18 cellular contexts compared by ENCODE assay signal in genomic region chr5:105034335-105034734, GRCh38.
"Had no signal": no experiment of that assay in that cellular context is flagged by ENCODE, and none has a peak within 500 bp of the region (broad histone marks: within the 10 kb centered on the region; RNA-seq: fewer than 3 reads in every experiment).

No MANE protein-coding gene starts in this region.

- H3K4me1 Mint-ChIP-seq: activated naive CD4-positive, alpha-beta T cell treated with anti-CD3 and anti-CD28 coated beads, Interleukin-2, amount 10 ng/mL, durations not matched to agents 7 days and 5 days; activated T-helper 17 cell treated with anti-CD3 and anti-CD28 coated beads, Interleukin-2, amount 50 U/mL, for 72 hours; nephron progenitor cell; stimulated activated naive CD8-positive, alpha-beta T cell treated with anti-CD3 and anti-CD28 coated beads, Interleukin-15, amount 100 ng/mL, for 72 hours; T-cell had no signal

- H3K4me3 ChIP-seq: colonic mucosa, gastrocnemius medialis, lower lobe of right lung, sigmoid colon, testis, upper lobe of left lung had no signal

- H3K27ac Mint-ChIP-seq: activated naive CD4-positive, alpha-beta T cell treated with anti-CD3 and anti-CD28 coated beads, Interleukin-2, amount 10 ng/mL, durations not matched to agents 7 days and 5 days; activated T-helper 17 cell treated with anti-CD3 and anti-CD28 coated beads, Interleukin-2, amount 50 U/mL, for 72 hours; mesothelial cell of epicardium; nephron progenitor cell; stimulated activated naive CD8-positive, alpha-beta T cell treated with anti-CD3 and anti-CD28 coated beads, Interleukin-15, amount 100 ng/mL, for 72 hours; T-cell had no signal

- H3K27me3 ChIP-seq: colonic mucosa, gastrocnemius medialis, sigmoid colon, testis, upper lobe of left lung had no signal

- ATAC-seq: activated T-helper 17 cell treated with anti-CD3 and anti-CD28 coated beads, Interleukin-2, amount 50 U/mL, for 72 hours; gastrocnemius medialis; lower lobe of right lung; stimulated activated naive CD8-positive, alpha-beta T cell treated with anti-CD3 and anti-CD28 coated beads, Interleukin-15, amount 100 ng/mL, for 72 hours; T-cell had no signal

- DNase-seq: activated CD4-positive, alpha-beta T cell treated with anti-CD3 and anti-CD28 coated beads, Interleukin-2, amount 50 U/mL, for 48 hours; activated naive CD4-positive, alpha-beta T cell treated with anti-CD3 and anti-CD28 coated beads, Interleukin-2, amount 10 ng/mL, durations not matched to agents 7 days and 5 days; effector CD4-positive, alpha-beta T cell; gastrocnemius medialis; lower lobe of right lung; nephron progenitor cell; occipital lobe; sigmoid colon; stimulated activated CD4-positive, alpha-beta T cell treated with anti-CD3 and anti-CD28 coated beads, Interleukin-1b, Interleukin-23, amount 100 ng/mL, for 48 hours; stimulated activated naive CD8-positive, alpha-beta T cell treated with anti-CD3 and anti-CD28 coated beads, Interleukin-15, amount 100 ng/mL, for 72 hours; T-cell; T1000; testis; upper lobe of left lung; WERI-Rb-1 had no signal

- H3K4me3 Mint-ChIP-seq: activated naive CD4-positive, alpha-beta T cell treated with anti-CD3 and anti-CD28 coated beads, Interleukin-2, amount 10 ng/mL, durations not matched to agents 7 days and 5 days; activated T-helper 17 cell treated with anti-CD3 and anti-CD28 coated beads, Interleukin-2, amount 50 U/mL, for 72 hours; mesothelial cell of epicardium; nephron progenitor cell; stimulated activated naive CD8-positive, alpha-beta T cell treated with anti-CD3 and anti-CD28 coated beads, Interleukin-15, amount 100 ng/mL, for 72 hours; T-cell had no signal

- H3K4me1 ChIP-seq: colonic mucosa, gastrocnemius medialis, lower lobe of right lung, sigmoid colon, testis, upper lobe of left lung had no signal

- H3K27me3 Mint-ChIP-seq: activated naive CD4-positive, alpha-beta T cell treated with anti-CD3 and anti-CD28 coated beads, Interleukin-2, amount 10 ng/mL, durations not matched to agents 7 days and 5 days; activated T-helper 17 cell treated with anti-CD3 and anti-CD28 coated beads, Interleukin-2, amount 50 U/mL, for 72 hours; stimulated activated naive CD8-positive, alpha-beta T cell treated with anti-CD3 and anti-CD28 coated beads, Interleukin-15, amount 100 ng/mL, for 72 hours; T-cell had no signal

- H3K36me3 ChIP-seq: colonic mucosa, gastrocnemius medialis, lower lobe of right lung, sigmoid colon, upper lobe of left lung, WERI-Rb-1 had no signal

- H3K27ac ChIP-seq: colonic mucosa, gastrocnemius medialis, lower lobe of right lung, sigmoid colon, testis, upper lobe of left lung, WERI-Rb-1 had no signal

- H3K9me3 ChIP-seq: colonic mucosa, gastrocnemius medialis, lower lobe of right lung, testis, upper lobe of left lung had no signal

- H3K36me3 Mint-ChIP-seq: activated naive CD4-positive, alpha-beta T cell treated with anti-CD3 and anti-CD28 coated beads, Interleukin-2, amount 10 ng/mL, durations not matched to agents 7 days and 5 days; T-cell had no signal
